Comparison of ENCODE assay signal across 13 cellular contexts in the genomic region with DNA sequence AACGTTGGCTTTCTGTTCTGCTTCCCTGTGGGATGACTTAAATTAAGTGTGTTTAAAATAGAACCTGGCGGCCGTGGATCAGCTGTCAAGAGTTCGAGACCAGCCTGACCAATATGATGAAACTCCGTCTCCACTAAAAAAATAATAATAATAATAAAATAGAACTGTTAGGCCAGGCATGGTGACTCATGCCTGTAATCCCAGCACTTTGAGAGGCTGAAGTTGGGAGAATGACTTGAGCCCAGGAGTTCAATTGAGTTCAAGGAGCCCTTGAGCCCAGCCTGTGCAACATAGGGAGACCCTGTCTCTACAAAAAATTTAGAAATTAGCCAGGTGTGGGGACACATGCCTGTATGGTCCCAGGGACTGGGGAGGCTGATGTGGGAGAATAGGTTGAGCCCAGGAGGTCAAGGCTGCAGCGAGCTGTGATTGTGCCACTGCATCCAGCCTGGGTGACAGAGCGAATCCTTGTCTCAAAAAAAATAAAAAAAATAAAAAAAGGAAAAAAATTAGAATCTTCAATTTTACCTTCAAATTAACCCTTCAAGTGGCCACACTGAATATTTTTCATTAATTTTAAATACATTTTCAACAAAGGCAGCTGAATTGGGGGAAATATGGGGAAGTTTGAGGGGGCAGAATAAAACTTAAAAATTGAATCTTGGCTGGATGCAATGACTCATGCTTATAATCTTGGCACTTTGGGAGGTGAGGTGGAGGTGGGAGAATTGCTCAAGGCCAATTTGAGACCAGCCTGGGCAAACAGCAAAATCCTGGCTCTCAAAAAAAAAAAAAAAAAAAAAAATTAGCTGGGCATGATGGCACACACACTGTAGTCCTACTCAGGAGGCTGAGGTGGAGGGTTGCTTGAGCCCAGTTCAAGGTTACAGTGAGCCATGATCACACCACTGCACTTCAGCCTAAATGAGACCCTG. TPM values are rescaled to one million over a fixed set of nuclear protein-coding genes. Genes with fewer than 3 reads are reported as not detected.
DNase-seq lines count a peak whose midpoint lies in the region; ATAC-seq, FAIRE-seq and TF ChIP-seq lines count a peak whose summit lies in the region.
"Had no signal": no experiment of that assay in that cellular context is flagged by ENCODE, and none has a peak within 500 bp of the region (broad histone marks: within the 10 kb centered on the region; RNA-seq: fewer than 3 reads in every experiment).

No MANE protein-coding gene starts in this region.

- WGBS in heart left ventricle, 4 donors: 53 to 65% (median 61%) methylated on average over 7 of the region's 7 CpGs
- 79% methylated on average over 6 of the region's 7 CpGs for WGBS in GM12878 (ENCODE audit: insufficient coverage, insufficient replicate concordance, low lambda C conversion rate, missing lambda C conversion rate)
- 80% methylated on average over 7 of the region's 7 CpGs for WGBS in hepatocyte (ENCODE audit: low lambda C conversion rate, missing lambda C conversion rate)

- POLR2A ChIA-PET in GM12878 (lab: Charles Lee): interaction anchor here (0.5 to 0.6 kb wide), 3 partner anchors 110 to 577 kb away, joined by 3 to 5 read pairs (median 4); no protein-coding TSS in a partner anchor

- TF ChIP-seq CTCF in heart left ventricle (IDR thresholded peaks at IDR 0.05): no peak
- no peak for TF ChIP-seq CTCF in GM12878 (IDR thresholded peaks at IDR 0.05 in 2 of 3, conservative IDR thresholded peaks at IDR 0.05 in 1 of 3; ENCODE audit: control insufficient read depth in 2 of 3, extremely low read depth in 1 of 3, insufficient read depth in 1 of 3, low read depth in 3 of 3, low read length in 3 of 3)
- no peak for TF ChIP-seq CTCF in hepatocyte (IDR thresholded peaks at IDR 0.05; ENCODE audit: poor library complexity)
- TF ChIP-seq CTCF in vagina (IDR thresholded peaks at IDR 0.05): no peak

- H3K9ac ChIP-seq in GM12878 (ENCODE audit: control insufficient read depth, insufficient read depth, low read length): no peak overlapping the region

- peak overlapping the region in 9 of 12 donors; percentile 5 to 76 (median 36) for H3K27ac ChIP-seq in heart left ventricle
- H3K27ac ChIP-seq in GM12878 (ENCODE audit: control insufficient read depth, insufficient read depth): no peak overlapping the region
- peak overlapping the region; percentile 32 for H3K27ac ChIP-seq in hepatocyte
- H3K27ac ChIP-seq in vagina: peak overlapping the region; percentile 81

- H3K4me1 ChIP-seq in heart left ventricle (peaks cover 0 to 21% (median 2%) of the 10 kb centered on the region in 12 donors), GM12878 (ENCODE audit: control insufficient read depth, insufficient read depth, low read length) (peaks cover 9% of the 10 kb centered on the region), hepatocyte (ENCODE audit: insufficient read depth) (no peaks in the 10 kb centered on the region), vagina (peaks cover 9% of the 10 kb centered on the region)

- RAD21 ChIA-PET in GM12878 (lab: Charles Lee; ENCODE audit: unreplicated experiment): interaction anchor here (0.6 to 2.4 kb wide), 10 partner anchors 9 to 993 kb away, joined by 3 to 27 read pairs (median 4); a partner anchor contains a TSS

- H2AFZ ChIP-seq in GM12878 (ENCODE audit: control insufficient read depth, low read depth, low read length): no peak overlapping the region
- H2AFZ ChIP-seq in hepatocyte: no peak overlapping the region

- H3K9me2 ChIP-seq in hepatocyte (replicated peaks; ENCODE audit: insufficient read depth): no peaks in the 10 kb centered on the region

- CTCF ChIA-PET in GM12878 (lab: Yijun Ruan, JAX): interaction anchor here (0.6 to 3.5 kb wide), 22 partner anchors 9 to 498 kb away, joined by 3 to 75 read pairs (median 3); a partner anchor contains a TSS

- no peak for TF ChIP-seq EP300 in GM12878 (IDR thresholded peaks at IDR 0.05; ENCODE audit: borderline replicate concordance in 1 of 2, control insufficient read depth in 1 of 2, low read depth in 2 of 2, low read length in 2 of 2)

- H3K79me2 ChIP-seq in GM12878 (ENCODE audit: control insufficient read depth, insufficient read depth, low read length) (no peaks in the 10 kb centered on the region), hepatocyte (no peaks in the 10 kb centered on the region)

- no peaks in the 10 kb centered on the region for H3K9me3 ChIP-seq in heart left ventricle
- no peaks in the 10 kb centered on the region for H3K9me3 ChIP-seq in GM12878 (replicated peaks; ENCODE audit: control insufficient read depth, insufficient read depth, low read length)
- no peaks in the 10 kb centered on the region for H3K9me3 ChIP-seq in hepatocyte (ENCODE audit: low read depth)
- no peaks in the 10 kb centered on the region for H3K9me3 ChIP-seq in vagina

- FAIRE-seq in GM12878 (lab: Jason Lieb, UNC): no peak

- no peak for DNase-seq in heart left ventricle
- no peak for DNase-seq in Right ventricle myocardium inferior (ENCODE audit: missing footprints)
- DNase-seq in GM12878 (ENCODE audit: low read depth, low spot score): no peak
- DNase-seq in hepatocyte (ENCODE audit: low spot score): no peak
- DNase-seq in vagina (ENCODE audit: extremely low spot score in 2 of 2): no peak
- DNase-seq in erythroblast (lab: John Stamatoyannopoulos, UW): no peak
- no peak for DNase-seq in kidney glomerular epithelial cell (lab: John Stamatoyannopoulos, UW)
- no peak for DNase-seq in KG1 (lab: John Stamatoyannopoulos, UW)
- DNase-seq: DMS 273 treated with DMSO at 0.1 percent for 48 hours, NCI-H345 had no signal

- SMC1A ChIA-PET in GM12878 (lab: Charles Lee; ENCODE audit: uncharacterized antibody, unreplicated experiment): interaction anchor here (0.5 to 2.3 kb wide), 11 partner anchors 14 to 204 kb away, joined by 3 to 21 read pairs (median 5); a partner anchor contains a TSS

- no peaks in the 10 kb centered on the region for H4K20me1 ChIP-seq in GM12878 (ENCODE audit: control insufficient read depth, insufficient read depth)
- H4K20me1 ChIP-seq in hepatocyte (ENCODE audit: insufficient read depth, poor library complexity, severe bottlenecking): no peaks in the 10 kb centered on the region

- TSS peak; percentile 63 for BruUV-seq in GM12878 (replicated peaks; lab: Mats Ljungman, UMichigan)

- intact Hi-C loops in heart left ventricle (cut with DNase I) (loop anchor here in 7 of 10 donors (5.0 to 10.0 kb wide), 3 partner anchors 113 to 490 kb away; no protein-coding TSS in a partner anchor), Right ventricle myocardium inferior (cut with DNase I) (no loop called here), GM12878 (cut with micrococcal nuclease; ENCODE audit: unreplicated experiment) (loop anchor here (5.0 kb wide), 3 partner anchors 113 to 493 kb away; no protein-coding TSS in a partner anchor), vagina (cut with DNase I) (no loop called here)

- no peak for TF ChIP-seq POLR2A in heart left ventricle (IDR thresholded peaks at IDR 0.05)
- no peak for TF ChIP-seq POLR2A in GM12878 (IDR thresholded peaks at IDR 0.05; ENCODE audit: low read depth, low read length)
- TF ChIP-seq POLR2A in vagina (IDR thresholded peaks at IDR 0.05): no peak
- TF ChIP-seq POLR2A in erythroblast (IDR thresholded peaks at IDR 0.05; ENCODE audit: low read length): no peak

- no peak for TF ChIP-seq RAD21 in GM12878 (IDR thresholded peaks at IDR 0.05; ENCODE audit: insufficient read depth, low read depth, low read length)

- ATAC-seq in heart left ventricle (peak in 1 of 4 donors; percentile 31), Right ventricle myocardium inferior (no peak), GM12878 (no peak)

- no peaks in the 10 kb centered on the region for H3K27me3 ChIP-seq in heart left ventricle
- no peaks in the 10 kb centered on the region for H3K27me3 ChIP-seq in GM12878 (replicated peaks in 1 of 2; ENCODE audit: control insufficient read depth in 2 of 2, insufficient read depth in 2 of 2, low read length in 1 of 2)
- no peaks in the 10 kb centered on the region for H3K27me3 ChIP-seq in hepatocyte
- H3K27me3 ChIP-seq in vagina: no peaks in the 10 kb centered on the region

- H3K36me3 ChIP-seq in heart left ventricle (peaks cover 0 to 49% (median 22%) of the 10 kb centered on the region in 9 donors), GM12878 (ENCODE audit: control insufficient read depth in 2 of 2, insufficient read depth in 2 of 2, low read length in 1 of 2) (no peaks in the 10 kb centered on the region), hepatocyte (replicated peaks; ENCODE audit: insufficient read depth, low read depth) (no peaks in the 10 kb centered on the region), vagina (peaks cover 0 to 20% of the 10 kb centered on the region in 2 donors)

- no peak overlapping the region for H3K4me3 ChIP-seq in heart left ventricle
- H3K4me3 ChIP-seq in GM12878: no peak overlapping the region
- H3K4me3 ChIP-seq in hepatocyte: no peak overlapping the region
- H3K4me3 ChIP-seq in vagina: no peak overlapping the region
- H3K4me3 ChIP-seq: smooth muscle cell had no signal

- no peak overlapping the region for H3K4me2 ChIP-seq in GM12878 (ENCODE audit: control insufficient read depth, insufficient read depth)
- no peak overlapping the region for H3K4me2 ChIP-seq in hepatocyte
- H3K4me2 ChIP-seq: smooth muscle cell had no signal

- in situ Hi-C loops in GM12878 (cut with MboI): loop anchor here (5.0 kb wide), 1 partner anchor 493 kb away; no protein-coding TSS in a partner anchor

RNA-seq across cellular contexts. Expression of a gene that starts 31.8 kb away (rescaled TPM):
- under 1 TPM in 5 of 9 donors, not detected in 4; 0.16 to 0.73 (median 0.35) TPM for total RNA-seq in heart left ventricle
- polyA plus RNA-seq in heart left ventricle: under 1 TPM; 0.11 to 0.23 TPM
- 0.22 TPM for total RNA-seq in Right ventricle myocardium inferior
- 0.44 and 0.51 TPM in 2 replicates for total RNA-seq in GM12878 (2013; cell fraction: nucleolus; rRNA removed)
- total RNA-seq in GM12878 (2014; rRNA removed): 0.22 TPM in 1 of 2 replicates, not detected in the other
- total RNA-seq in GM12878 (2014; rRNA removed; fragmentation: Illumina TruSeq; extraction: Trizol): 0.09 TPM in 1 of 2 replicates, not detected in the other
- not detected in 2 replicates for total RNA-seq in GM12878 (2021)
- polyA plus RNA-seq in GM12878 (2011; ENCODE audit: low read depth): 0.09 TPM
- 0.05 and 0.20 TPM in 2 replicates for polyA plus RNA-seq in GM12878 (2011; rRNA removed)
- polyA plus RNA-seq in GM12878 (2011; cell fraction: cytosol; rRNA removed): 0.02 and 0.07 TPM in 2 replicates
- 0.06 and 0.18 TPM in 2 replicates for polyA plus RNA-seq in GM12878 (2011; cell fraction: nucleus; rRNA removed)
- polyA plus RNA-seq in GM12878 (2012): 0.08 TPM in 1 of 2 replicates, not detected in the other
- polyA plus RNA-seq in GM12878 (2014; fragmentation: Illumina TruSeq; extraction: Trizol): 0.03 TPM in 1 of 2 replicates, not detected in the other
- under 1 TPM; 0.04 to 0.05 TPM for polyA plus RNA-seq in GM12878 (2014; fragmentation: Nextera tagmentation; extraction: Ambion mirVana)
- polyA plus RNA-seq in GM12878 (2014; rRNA removed): 0.04 TPM in 1 of 2 replicates, not detected in the other
- polyA plus RNA-seq in GM12878 (2016; fragmentation: Nextera tagmentation; extraction: Ambion mirVana): not detected
- polyA minus RNA-seq in GM12878 (2011; rRNA and poly(A)+ RNA removed): 0.07 and 0.21 TPM in 2 replicates
- not detected in 2 replicates for polyA minus RNA-seq in GM12878 (2011; cell fraction: cytosol; rRNA and poly(A)+ RNA removed)
- 0.12 TPM in 1 of 2 replicates, not detected in the other for polyA minus RNA-seq in GM12878 (2011; cell fraction: nucleus; rRNA and poly(A)+ RNA removed)
- 0.52 and 1.00 TPM in 2 replicates for total RNA-seq in hepatocyte
- polyA plus RNA-seq in hepatocyte: 0.30 and 0.81 TPM in 2 replicates
- total RNA-seq in vagina: 23.8 TPM
- total RNA-seq: A172, smooth muscle cell had no signal
- polyA plus RNA-seq: neural cell, smooth muscle cell had no signal

RNA-seq across cellular contexts. Expression of a gene that starts 36.6 kb away (rescaled TPM):
- total RNA-seq in heart left ventricle (10 to 100 TPM in 6 of 9 donors, 1 to 10 TPM in 3; 6.6 to 28.0 (median 13.4) TPM), Right ventricle myocardium inferior (13.6 TPM), GM12878 (2014; rRNA removed) (12.0 and 18.8 TPM in 2 replicates), GM12878 (2014; rRNA removed; fragmentation: Illumina TruSeq; extraction: Trizol) (22.7 and 23.5 TPM in 2 replicates), GM12878 (2021) (14.2 and 16.8 TPM in 2 replicates), hepatocyte (171 and 175 TPM in 2 replicates), vagina (94.5 TPM)
- polyA plus RNA-seq in heart left ventricle (10 to 100 TPM; 17.8 to 22.9 TPM), GM12878 (2011; rRNA removed) (25.6 and 50.8 TPM in 2 replicates), GM12878 (2014; fragmentation: Illumina TruSeq; extraction: Trizol) (20.8 and 30.3 TPM in 2 replicates), GM12878 (2014; fragmentation: Nextera tagmentation; extraction: Ambion mirVana) (10 to 100 TPM; 24.4 to 29.5 TPM), GM12878 (2014; rRNA removed) (8.3 and 10.3 TPM in 2 replicates), GM12878 (2016; fragmentation: Nextera tagmentation; extraction: Ambion mirVana) (10 to 100 TPM; 13.1 to 14.7 TPM), hepatocyte (56.1 and 76.0 TPM in 2 replicates)
- total RNA-seq in GM12878 (2013; cell fraction: nucleolus; rRNA removed): 22.6 and 23.7 TPM in 2 replicates
- 18.7 TPM for polyA plus RNA-seq in GM12878 (2011; ENCODE audit: low read depth)
- polyA plus RNA-seq in GM12878 (2011; cell fraction: cytosol; rRNA removed): 7.1 and 10.1 TPM in 2 replicates
- 6.0 and 7.0 TPM in 2 replicates for polyA plus RNA-seq in GM12878 (2011; cell fraction: nucleus; rRNA removed)
- polyA plus RNA-seq in GM12878 (2012): 16.1 and 20.5 TPM in 2 replicates
- polyA minus RNA-seq in GM12878 (2011; rRNA and poly(A)+ RNA removed): 13.9 and 24.3 TPM in 2 replicates
- polyA minus RNA-seq in GM12878 (2011; cell fraction: cytosol; rRNA and poly(A)+ RNA removed): 6.3 and 6.4 TPM in 2 replicates
- 3.9 and 5.5 TPM in 2 replicates for polyA minus RNA-seq in GM12878 (2011; cell fraction: nucleus; rRNA and poly(A)+ RNA removed)

Comparison
In these comparisons a context has a peak if more than half of its experiments do, and no peak if none do; other contexts are left out.
1. intact Hi-C loops: an anchor here in heart left ventricle (5.0 to 10.0 kb wide) and GM12878 (5.0 kb wide); none called in Right ventricle myocardium inferior and vagina.
2. RNA of a gene that starts 31.8 kb away (total RNA-seq): 23.8 TPM in vagina (single experiment); 0.52 to 1.00 TPM in hepatocyte, 0.22 TPM in Right ventricle myocardium inferior (single experiment), 0.16 to 0.73 TPM in heart left ventricle and 0.09 to 0.51 TPM in GM12878; every median in the first group is over 10 times any median in the second.